In the genomic region with DNA sequence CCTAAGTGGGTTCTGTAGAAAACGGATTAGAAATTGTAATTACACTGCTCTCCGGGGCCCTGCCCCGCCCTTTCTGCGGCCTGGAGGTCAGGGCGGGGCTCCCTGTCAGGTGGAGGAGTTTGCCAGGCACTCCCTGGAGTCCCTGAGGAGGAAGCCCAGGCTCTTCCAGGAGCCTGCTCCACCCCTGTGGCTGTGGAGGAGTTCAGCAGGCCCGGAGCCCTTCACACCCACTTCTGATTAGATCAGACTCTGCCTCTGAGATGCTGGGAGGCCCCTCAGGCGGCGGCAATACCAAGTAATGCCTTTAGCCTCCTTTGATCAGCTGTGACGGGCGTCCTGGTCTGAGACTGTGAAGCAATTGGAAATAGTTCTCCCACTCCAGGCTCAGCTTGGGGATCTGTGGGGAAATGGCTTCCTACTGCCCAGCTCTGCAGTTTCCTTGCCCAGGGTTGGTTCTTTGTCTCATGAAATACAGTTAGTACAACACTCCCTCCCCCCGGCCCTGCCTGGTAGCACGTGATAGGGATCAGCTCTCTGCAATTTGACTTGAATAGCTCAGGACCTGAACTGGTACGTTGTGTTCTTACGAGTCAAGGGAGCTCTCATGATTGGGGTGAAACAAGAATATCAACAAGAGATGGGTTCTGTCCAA, we compare ENCODE assay signal across 10 cellular contexts. TPM values are rescaled to one million over a fixed set of nuclear protein-coding genes. Genes with fewer than 3 reads are reported as not detected.
DNase-seq lines count a peak whose midpoint lies in the region; ATAC-seq and TF ChIP-seq lines count a peak whose summit lies in the region.
"Had no signal": no experiment of that assay in that cellular context is flagged by ENCODE, and none has a peak within 500 bp of the region (broad histone marks: within the 10 kb centered on the region; RNA-seq: fewer than 3 reads in every experiment).

No MANE protein-coding gene starts in this region.

- peaks cover 18% of the 10 kb centered on the region for H3K4me1 Mint-ChIP-seq in osteocyte (ENCODE audit: unreplicated experiment)

- peak overlapping the region in 1 of 2 experiments; percentile 45; a peak in 2 of 4 replicates for H3K27ac ChIP-seq in SK-N-SH (ENCODE audit: low read depth in 2 of 2, low read length in 1 of 2)

- H3K9me3 Mint-ChIP-seq in osteocyte (ENCODE audit: unreplicated experiment): no peaks in the 10 kb centered on the region
- H3K9me3 Mint-ChIP-seq: T-helper 1 cell treated with Interleukin-12 subunit alpha and Interleukin-12 subunit beta and Interleukin-4 antibody, amounts not matched to agents 30 μg/mL and 1 μg/mL, for 36 hours had no signal

- no peak overlapping the region for H3K4me3 Mint-ChIP-seq in osteocyte (ENCODE audit: unreplicated experiment)
- H3K4me3 Mint-ChIP-seq: T-helper 1 cell treated with Interleukin-12 subunit alpha and Interleukin-12 subunit beta and Interleukin-4 antibody, amounts not matched to agents 30 μg/mL and 1 μg/mL, for 36 hours had no signal

- H3K27me3 ChIP-seq in SK-N-SH (ENCODE audit: insufficient read depth): no peaks in the 10 kb centered on the region

- WGBS in SK-N-SH (ENCODE audit: low lambda C conversion rate): 65% methylated on average over 11 of the region's 14 CpGs

- DNase-seq in Caki2 (ENCODE audit: low read depth): peak; percentile 29
- peak; percentile 84 for DNase-seq in SK-N-SH
- peak; percentile 72 for DNase-seq in fibroblast of the conjunctiva (ENCODE audit: low read depth)
- no peak for DNase-seq in osteocyte (ENCODE audit: extremely low spot score, unreplicated experiment)
- no peak for DNase-seq in AG08396 (ENCODE audit: low spot score)
- no peak for DNase-seq in DMS79 (lab: John Stamatoyannopoulos, UW)
- DNase-seq in activated CD8-positive, alpha-beta memory T cell treated with anti-CD3 and anti-CD28 coated beads, Interleukin-2, amount 50 U/mL, for 48 hours: no peak
- DNase-seq: GDM1 had no signal

- in situ Hi-C loops in Caki2 (cut with HindIII; ENCODE audit: low pct_unique_long_range_greater_than_20kb, low sequenced_read_pairs): no loop called here

- H3K9ac ChIP-seq in SK-N-SH: no peak overlapping the region

- no peak for TF ChIP-seq EP300 in SK-N-SH (IDR thresholded peaks at IDR 0.05; ENCODE audit: borderline replicate concordance in 1 of 2, low read depth in 1 of 2, low read length in 1 of 2)

- CTCF ChIA-PET in SK-N-SH (lab: Yijun Ruan, JAX): interaction anchor here (0.6 to 3.3 kb wide), 12 partner anchors 8 to 630 kb away, joined by 3 to 21 read pairs (median 4); no protein-coding TSS in a partner anchor

- peak; percentile 35; the same call in 1 of the 2 replicates for TF ChIP-seq RAD21 in SK-N-SH (IDR thresholded peaks at IDR 0.05; ENCODE audit: low read length)

- H3K27me3 Mint-ChIP-seq in osteocyte (ENCODE audit: unreplicated experiment): no peaks in the 10 kb centered on the region

- no peaks in the 10 kb centered on the region for H3F3A ChIP-seq in SK-N-SH (replicated peaks; ENCODE audit: insufficient read depth)

- H3K36me3 ChIP-seq in SK-N-SH (replicated peaks in 1 of 2; ENCODE audit: control insufficient read depth in 1 of 2, insufficient read depth in 2 of 2, low read length in 1 of 2): peaks cover 2 to 5% of the 10 kb centered on the region in 2 experiments

- H3K4me2 ChIP-seq in SK-N-SH: no peak overlapping the region

- H3K9me3 ChIP-seq in SK-N-SH: no peaks in the 10 kb centered on the region

- H3K4me3 ChIP-seq in SK-N-SH (ENCODE audit: low read depth in 2 of 2, low read length in 1 of 2): no peak overlapping the region

- peaks cover 9 to 24% of the 10 kb centered on the region in 2 experiments; a peak in 1 of 4 replicates for H3K4me1 ChIP-seq in SK-N-SH (ENCODE audit: control insufficient read depth in 1 of 2, insufficient read depth in 2 of 2, low read depth in 1 of 2, low read length in 1 of 2)

- H4K20me1 ChIP-seq in SK-N-SH (ENCODE audit: insufficient read depth): 0 out of 2 replicates have a peak, but pooled peaks cover 10% of the 10 kb centered on the region

- no peaks in the 10 kb centered on the region for H3K79me2 ChIP-seq in SK-N-SH (ENCODE audit: insufficient read depth)

- peaks cover 5% of the 10 kb centered on the region for H3K36me3 Mint-ChIP-seq in osteocyte (ENCODE audit: unreplicated experiment)

- POLR2A ChIA-PET in SK-N-SH (lab: Yijun Ruan, JAX): interaction anchor here (0.6 to 1.7 kb wide), 2 partner anchors 19 to 84 kb away, joined by 3 to 6 read pairs; no protein-coding TSS in a partner anchor

- ATAC-seq in HG02623 (IDR thresholded peaks at IDR 0.05; ENCODE audit: unreplicated experiment): no peak

- no peak for TF ChIP-seq CTCF in SK-N-SH (IDR thresholded peaks at IDR 0.05)
- TF ChIP-seq CTCF in osteocyte (IDR thresholded peaks at IDR 0.05): no peak

- no peaks in the 10 kb centered on the region for H3K9me2 ChIP-seq in SK-N-SH

- no peak overlapping the region for H2AFZ ChIP-seq in SK-N-SH (ENCODE audit: low read depth)

- peak overlapping the region; percentile 82 for H3K27ac Mint-ChIP-seq in osteocyte (ENCODE audit: unreplicated experiment)
- H3K27ac Mint-ChIP-seq: T-helper 1 cell treated with Interleukin-12 subunit alpha and Interleukin-12 subunit beta and Interleukin-4 antibody, amounts not matched to agents 30 μg/mL and 1 μg/mL, for 36 hours had no signal

TF ChIP-seq in SK-N-SH, 30 proteins besides CTCF, POLR2A, EP300 and RAD21:
- 0 out of 2 replicates have a peak, but pooled peaks have one; percentile 30 for TF ChIP-seq MXI1 (IDR thresholded peaks at IDR 0.05; ENCODE audit: low read depth, low read length)
- TF ChIP-seq, protein P1, sequence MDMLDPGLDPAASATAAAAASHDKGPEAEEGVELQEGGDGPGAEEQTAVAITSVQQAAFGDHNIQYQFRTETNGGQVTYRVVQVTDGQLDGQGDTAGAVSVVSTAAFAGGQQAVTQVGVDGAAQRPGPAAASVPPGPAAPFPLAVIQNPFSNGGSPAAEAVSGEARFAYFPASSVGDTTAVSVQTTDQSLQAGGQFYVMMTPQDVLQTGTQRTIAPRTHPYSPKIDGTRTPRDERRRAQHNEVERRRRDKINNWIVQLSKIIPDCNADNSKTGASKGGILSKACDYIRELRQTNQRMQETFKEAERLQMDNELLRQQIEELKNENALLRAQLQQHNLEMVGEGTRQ (IDR thresholded peaks at IDR 0.05; ENCODE audit: borderline replicate concordance, low read depth, low read length): no peak
- TF ChIP-seq NRF1 (IDR thresholded peaks at IDR 0.05; ENCODE audit: low read depth, low read length): no peak
- no peak for TF ChIP-seq JUND (IDR thresholded peaks at IDR 0.05)
- TF ChIP-seq, protein P2, sequence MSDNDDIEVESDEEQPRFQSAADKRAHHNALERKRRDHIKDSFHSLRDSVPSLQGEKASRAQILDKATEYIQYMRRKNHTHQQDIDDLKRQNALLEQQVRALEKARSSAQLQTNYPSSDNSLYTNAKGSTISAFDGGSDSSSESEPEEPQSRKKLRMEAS (IDR thresholded peaks at IDR 0.05; ENCODE audit: low read depth): no peak
- TF ChIP-seq, protein P3, sequence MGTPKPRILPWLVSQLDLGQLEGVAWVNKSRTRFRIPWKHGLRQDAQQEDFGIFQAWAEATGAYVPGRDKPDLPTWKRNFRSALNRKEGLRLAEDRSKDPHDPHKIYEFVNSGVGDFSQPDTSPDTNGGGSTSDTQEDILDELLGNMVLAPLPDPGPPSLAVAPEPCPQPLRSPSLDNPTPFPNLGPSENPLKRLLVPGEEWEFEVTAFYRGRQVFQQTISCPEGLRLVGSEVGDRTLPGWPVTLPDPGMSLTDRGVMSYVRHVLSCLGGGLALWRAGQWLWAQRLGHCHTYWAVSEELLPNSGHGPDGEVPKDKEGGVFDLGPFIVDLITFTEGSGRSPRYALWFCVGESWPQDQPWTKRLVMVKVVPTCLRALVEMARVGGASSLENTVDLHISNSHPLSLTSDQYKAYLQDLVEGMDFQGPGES (IDR thresholded peaks at IDR 0.05; ENCODE audit: low read depth, low read length): no peak
- peak; percentile 28; the same call in 1 of the 2 replicates for TF ChIP-seq GATA2 (CRISPR knock-in tag; IDR thresholded peaks at IDR 0.05)
- TF ChIP-seq TAF1 (IDR thresholded peaks at IDR 0.05; ENCODE audit: borderline replicate concordance, low read depth, low read length): no peak
- no peak for TF ChIP-seq FOXJ3 (CRISPR knock-in tag; IDR thresholded peaks at IDR 0.05)
- TF ChIP-seq GABPA (IDR thresholded peaks at IDR 0.05; ENCODE audit: low read depth): no peak
- TF ChIP-seq TEAD4 (IDR thresholded peaks at IDR 0.05; ENCODE audit: borderline replicate concordance, insufficient read depth): no peak
- TF ChIP-seq RFX5 (IDR thresholded peaks at IDR 0.05; ENCODE audit: low read length): no peak
- TF ChIP-seq, protein P4, sequence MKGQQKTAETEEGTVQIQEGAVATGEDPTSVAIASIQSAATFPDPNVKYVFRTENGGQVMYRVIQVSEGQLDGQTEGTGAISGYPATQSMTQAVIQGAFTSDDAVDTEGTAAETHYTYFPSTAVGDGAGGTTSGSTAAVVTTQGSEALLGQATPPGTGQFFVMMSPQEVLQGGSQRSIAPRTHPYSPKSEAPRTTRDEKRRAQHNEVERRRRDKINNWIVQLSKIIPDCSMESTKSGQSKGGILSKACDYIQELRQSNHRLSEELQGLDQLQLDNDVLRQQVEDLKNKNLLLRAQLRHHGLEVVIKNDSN (IDR thresholded peaks at IDR 0.05; ENCODE audit: borderline replicate concordance, low read depth): no peak
- no peak for TF ChIP-seq TCF12 (IDR thresholded peaks at IDR 0.05)
- TF ChIP-seq CHD2 (IDR thresholded peaks at IDR 0.05; ENCODE audit: low read length, partially characterized antibody): no peak
TF ChIP-seq in SK-N-SH: peak in this region for 2.

RNA-seq across cellular contexts. Expression of a gene that starts 22.3 kb away (rescaled TPM):
- total RNA-seq in Caki2 (2014; rRNA removed; shearing (Covaris generic); ENCODE audit: low replicate concordance): 30.1 and 37.4 TPM in 2 replicates
- polyA plus RNA-seq in SK-N-SH (2012; rRNA removed): 15.5 and 19.8 TPM in 2 replicates
- polyA plus RNA-seq in SK-N-SH (2012; cell fraction: cytosol; rRNA removed): 10.3 and 14.6 TPM in 2 replicates
- 39.2 and 39.3 TPM in 2 replicates for polyA plus RNA-seq in SK-N-SH (2012; cell fraction: nucleus; rRNA removed)
- total RNA-seq in osteocyte: 24.4 and 29.0 TPM in 2 replicates

Comparison
In these comparisons a context has a peak if more than half of its experiments do, and no peak if none do; other contexts are left out.
1. DNase-seq: peak in Caki2 (single experiment), SK-N-SH (single experiment) and fibroblast of the conjunctiva (single experiment); none in osteocyte (single experiment), AG08396 (single experiment), DMS79 (single experiment) and activated CD8-positive, alpha-beta memory T cell treated with anti-CD3 and anti-CD28 coated beads, Interleukin-2, amount 50 U/mL, for 48 hours (single experiment).